ENCODE assay signal across 2 cellular contexts in genomic region chr1:162709870-162710269, GRCh38.
TF ChIP-seq lines count a peak whose summit lies in the region.

No MANE protein-coding gene starts in this region.

TF ChIP-seq in liver, 16 proteins besides CTCF, POLR2A, EP300 and RAD21 (continued from another document):
- TF ChIP-seq JUND (IDR thresholded peaks at IDR 0.05) = no peak
- no peak for TF ChIP-seq RXRA (IDR thresholded peaks at IDR 0.05)

TF ChIP-seq in HepG2, 621 proteins besides CTCF, POLR2A, EP300 and RAD21:
- TF ChIP-seq CEBPZ (IDR thresholded peaks at IDR 0.05; ENCODE audit: low read length) (no peak), STAG1 (CRISPR knock-in tag; IDR thresholded peaks at IDR 0.05) (no peak), RNF2 (conservative IDR thresholded peaks at IDR 0.05; ENCODE audit: low read depth) (no peak), ZSCAN20 (CRISPR knock-in tag; IDR thresholded peaks at IDR 0.05; ENCODE audit: borderline replicate concordance) (no peak), SIN3B (IDR thresholded peaks at IDR 0.05; ENCODE audit: low read length) (no peak), ATAD3A (CRISPR knock-in tag; IDR thresholded peaks at IDR 0.05) (no peak), THYN1 (CRISPR knock-in tag; IDR thresholded peaks at IDR 0.05; ENCODE audit: borderline replicate concordance, low read depth) (no peak), NFRKB (IDR thresholded peaks at IDR 0.05) (no peak), ZSCAN30 (CRISPR knock-in tag; IDR thresholded peaks at IDR 0.05) (no peak), ZNF562 (CRISPR knock-in tag; IDR thresholded peaks at IDR 0.05; ENCODE audit: borderline replicate concordance) (no peak), DZIP1 (CRISPR knock-in tag; IDR thresholded peaks at IDR 0.05) (no peak), SP4 (CRISPR knock-in tag; IDR thresholded peaks at IDR 0.05) (no peak), ZNF580 (CRISPR knock-in tag; IDR thresholded peaks at IDR 0.05; ENCODE audit: borderline replicate concordance, low read depth) (no peak), ZNF484 (CRISPR knock-in tag; IDR thresholded peaks at IDR 0.05; ENCODE audit: borderline replicate concordance, low read depth) (no peak), ZNF740 (CRISPR knock-in tag; IDR thresholded peaks at IDR 0.05) (no peak), TMF1 (CRISPR knock-in tag; IDR thresholded peaks at IDR 0.05; ENCODE audit: low read depth) (no peak), ZNF616 (CRISPR knock-in tag; IDR thresholded peaks at IDR 0.05; ENCODE audit: low read depth) (no peak)
